Comparison of ENCODE assay signal across 24 cellular contexts in genomic region chrX:105527759-105528158, GRCh38.
"Had no signal": no experiment of that assay in that cellular context is flagged by ENCODE, and none has a peak within 500 bp of the region (broad histone marks: within the 10 kb centered on the region; RNA-seq: fewer than 3 reads in every experiment).

No MANE protein-coding gene starts in this region.

- ATAC-seq: activated CD8-positive, alpha-beta T cell treated with anti-CD3 and anti-CD28 coated beads for 36 hours; activated T-helper 17 cell treated with anti-CD3 and anti-CD28 coated beads, Interleukin-2, amount 50 U/mL, for 72 hours; esophagus mucosa; foreskin keratinocyte had no signal

- H3K4me1 ChIP-seq: transverse colon, uterus had no signal

- H3K27ac ChIP-seq: foreskin keratinocyte, transverse colon, uterus had no signal

- H3K27me3 ChIP-seq: foreskin keratinocyte, transverse colon had no signal

- H3K4me3 ChIP-seq: lung, transverse colon, uterus had no signal

- DNase-seq: activated CD4-positive, alpha-beta T cell treated with anti-CD3 and anti-CD28 coated beads, Interleukin-2, amount 10 ng/mL, durations not matched to agents 24 days and 14 days; activated CD8-positive, alpha-beta T cell treated with anti-CD3 and anti-CD28 coated beads for 36 hours; activated naive CD4-positive, alpha-beta T cell; activated naive CD8-positive, alpha-beta T cell treated with anti-CD3 and anti-CD28 coated beads, Interleukin-2, amount 10 ng/mL, durations not matched to agents 7 days and 5 days; activated T-cell treated with anti-CD3 and anti-CD28 coated beads, Interleukin-2, amount 50 U/mL, for 1 hour; aorta; effector CD8-positive, alpha-beta T cell; hippocampal formation; islet precursor cell; nephron progenitor cell; nucleus accumbens; retina; stimulated activated CD4-positive, alpha-beta T cell treated with anti-CD3 and anti-CD28 coated beads, Interleukin-2, amount 100 ng/mL, for 24 hours; stimulated activated naive CD4-positive, alpha-beta T cell treated with Interleukin-2 at 50 U/mL for 16 hours; substantia nigra; T-helper 1 cell; T1000; transverse colon; uterus had no signal

- FAIRE-seq: bronchial epithelial cell had no signal

- H3K36me3 ChIP-seq: transverse colon, uterus had no signal

- H3K9me3 ChIP-seq: transverse colon, uterus had no signal
